15 cellular contexts compared by ENCODE assay signal in the genomic region with DNA sequence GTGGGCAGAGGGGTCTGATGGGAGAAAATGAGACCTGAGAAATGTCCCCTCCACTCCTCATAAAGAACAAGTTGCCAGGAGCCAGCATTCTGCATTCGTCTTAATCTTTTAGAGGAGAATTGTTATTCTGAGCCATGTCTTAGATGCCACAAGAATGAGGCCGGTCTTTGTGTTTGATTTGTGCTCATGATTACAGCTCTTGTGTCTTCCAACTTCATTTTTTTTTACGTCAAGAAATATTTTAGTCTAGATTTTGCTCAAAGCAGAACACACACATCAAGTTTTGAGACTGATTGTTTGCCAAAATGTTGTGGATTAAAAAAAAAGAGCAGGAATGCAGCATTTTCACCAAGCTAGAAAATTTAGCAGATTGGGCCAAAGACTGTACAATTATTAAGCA.
A peak's percentile ranks its signal among the peaks of the same experiment; 100 is the strongest.
DNase-seq lines count a peak whose midpoint lies in the region; ATAC-seq and TF ChIP-seq lines count a peak whose summit lies in the region.
"Had no signal": no experiment of that assay in that cellular context is flagged by ENCODE, and none has a peak within 500 bp of the region (broad histone marks: within the 10 kb centered on the region; RNA-seq: fewer than 3 reads in every experiment).

No MANE protein-coding gene starts in this region.

- H3K79me2 ChIP-seq in smooth muscle cell (ENCODE audit: low read depth): no peaks in the 10 kb centered on the region

- TF ChIP-seq CTCF in astrocyte of the cerebellum (IDR thresholded peaks at IDR 0.05; ENCODE audit: low read depth, low read length, missing control alignments): no peak
- no peak for TF ChIP-seq CTCF in smooth muscle cell (IDR thresholded peaks at IDR 0.05; ENCODE audit: borderline replicate concordance, insufficient read depth, poor library complexity, severe bottlenecking)

- H3K36me3 ChIP-seq in smooth muscle cell (ENCODE audit: low read depth): no peaks in the 10 kb centered on the region
- H3K36me3 ChIP-seq: HAP-1 had no signal

- no peak for ATAC-seq in left lobe of liver

- no peaks in the 10 kb centered on the region for H3K27me3 ChIP-seq in smooth muscle cell (ENCODE audit: low read depth)

- H3K9ac ChIP-seq in smooth muscle cell (ENCODE audit: low read depth): no peak overlapping the region

- no peak overlapping the region for H3K27ac ChIP-seq in smooth muscle cell (ENCODE audit: low read depth)

- H3K4me1 ChIP-seq in smooth muscle cell (ENCODE audit: low read depth): peaks cover 23% of the 10 kb centered on the region
- H3K4me1 ChIP-seq: HAP-1 had no signal

- H3K4me2 ChIP-seq in smooth muscle cell: peak overlapping the region; percentile 52

- H3K4me3 ChIP-seq in astrocyte of the cerebellum (ENCODE audit: low read depth, low read length) (no peak overlapping the region), smooth muscle cell (no peak overlapping the region)
- H3K4me3 ChIP-seq: HAP-1 had no signal

- no peaks in the 10 kb centered on the region for H3F3A ChIP-seq in smooth muscle cell (ENCODE audit: low read depth)

- in situ Hi-C loops in astrocyte of the cerebellum (cut with HindIII; ENCODE audit: low sequenced_read_pairs): no loop called here

- H4K20me1 ChIP-seq in smooth muscle cell (ENCODE audit: low read depth): no peaks in the 10 kb centered on the region

- no peaks in the 10 kb centered on the region for H3K9me3 ChIP-seq in smooth muscle cell (replicated peaks; ENCODE audit: low read depth)
- H3K9me3 ChIP-seq: HAP-1 had no signal

- WGBS in smooth muscle cell (ENCODE audit: low lambda C conversion rate): 50% methylated on average over 3 of the region's 3 CpGs

- H2AFZ ChIP-seq in smooth muscle cell (ENCODE audit: low read depth): peak overlapping the region; percentile 20

- DNase-seq in GM03348 (ENCODE audit: low spot score): peak; percentile 7
- DNase-seq in astrocyte of the cerebellum (ENCODE audit: low read depth): peak; percentile 16
- peak; percentile 12 for DNase-seq in iris pigment epithelial cell (ENCODE audit: low read depth)
- DNase-seq in smooth muscle cell (lab: John Stamatoyannopoulos, UW; ENCODE audit: unreplicated experiment): no peak
- DNase-seq in left lobe of liver (ENCODE audit: low spot score): no peak
- no peak for DNase-seq in NCI-H2196 (lab: John Stamatoyannopoulos, UW; ENCODE audit: unreplicated experiment)
- no peak for DNase-seq in stimulated activated naive CD4-positive, alpha-beta T cell treated with Interleukin-2 at 50 U/mL for 16 hours (lab: John Stamatoyannopoulos, UW)
- DNase-seq: 8988T; C1 segment of cervical spinal cord; CD4-positive, alpha-beta T cell; DMS79 treated with DMSO at 0.1 percent for 48 hours; EL; GOT3; HFFc6 had no signal

Comparison
In these comparisons a context has a peak if more than half of its experiments do, and no peak if none do; other contexts are left out.
1. DNase-seq: peak in GM03348 (single experiment), astrocyte of the cerebellum (single experiment) and iris pigment epithelial cell (single experiment); none in smooth muscle cell (single experiment), left lobe of liver (single experiment), NCI-H2196 (single experiment) and stimulated activated naive CD4-positive, alpha-beta T cell treated with Interleukin-2 at 50 U/mL for 16 hours (single experiment).